8 cellular contexts compared by ENCODE assay signal in genomic region chr6:26420607-26421235, GRCh38. TPM values are rescaled to one million over a fixed set of nuclear protein-coding genes. Genes with fewer than 3 reads are reported as not detected.
DNase-seq lines count a peak whose midpoint lies in the region; ATAC-seq and TF ChIP-seq lines count a peak whose summit lies in the region.

No MANE protein-coding gene starts in this region.

- ATAC-seq in HG03064 (IDR thresholded peaks at IDR 0.05; ENCODE audit: low read depth, unreplicated experiment): peak; percentile 18
- peak; percentile 46 for ATAC-seq in SK-N-SH treated with all-trans-retinoic acid at 6 μM for 48 hours
- ATAC-seq in GM18519 (IDR thresholded peaks at IDR 0.05; ENCODE audit: low FRiP score, unreplicated experiment): no peak
- ATAC-seq in HG03095 (IDR thresholded peaks at IDR 0.05; ENCODE audit: unreplicated experiment): no peak

- peak; percentile 36 for DNase-seq in SKM-1 treated with dmso at 0.1 percent for 144 hours (lab: John Stamatoyannopoulos, UW; ENCODE audit: unreplicated experiment)
- no peak for DNase-seq in SKM-1 (lab: John Stamatoyannopoulos, UW; ENCODE audit: unreplicated experiment)
- DNase-seq in epithelial cell of proximal tubule (ENCODE audit: low read depth): no peak
- DNase-seq in myocyte (ENCODE audit: low read depth): peak; percentile 59

- H3K4me3 ChIP-seq in epithelial cell of proximal tubule (ENCODE audit: low read depth, low read length): peak overlapping the region; percentile 79

- TF ChIP-seq CTCF in epithelial cell of proximal tubule (conservative IDR thresholded peaks at IDR 0.05; ENCODE audit: low read depth, low read length): peak; percentile 71

TF ChIP-seq in SK-N-SH treated with all-trans-retinoic acid at 6 μM for 48 hours, 23 proteins besides CTCF, POLR2A, EP300 and RAD21:
- TF ChIP-seq ARNTL (CRISPR knock-in tag; IDR thresholded peaks at IDR 0.05; ENCODE audit: borderline replicate concordance, low read depth): no peak
- TF ChIP-seq CSDC2 (CRISPR knock-in tag; IDR thresholded peaks at IDR 0.05): no peak
- TF ChIP-seq RARB (CRISPR knock-in tag; IDR thresholded peaks at IDR 0.05): no peak
- TF ChIP-seq ZNF8 (CRISPR knock-in tag; IDR thresholded peaks at IDR 0.05): no peak
- TF ChIP-seq ZNF70 (CRISPR knock-in tag; IDR thresholded peaks at IDR 0.05): no peak
- TF ChIP-seq ESRRG (CRISPR knock-in tag; IDR thresholded peaks at IDR 0.05): no peak
- no peak for TF ChIP-seq ZC3H10 (CRISPR knock-in tag; IDR thresholded peaks at IDR 0.05)
- TF ChIP-seq ZFP3 (CRISPR knock-in tag; IDR thresholded peaks at IDR 0.05): no peak
- TF ChIP-seq ISL1 (CRISPR knock-in tag; IDR thresholded peaks at IDR 0.05): no peak
- no peak for TF ChIP-seq CSRNP3 (CRISPR knock-in tag; IDR thresholded peaks at IDR 0.05)
- TF ChIP-seq TOX (CRISPR knock-in tag; IDR thresholded peaks at IDR 0.05; ENCODE audit: borderline replicate concordance): no peak
- TF ChIP-seq TSHZ2 (CRISPR knock-in tag; IDR thresholded peaks at IDR 0.05): no peak
- no peak for TF ChIP-seq BACH2 (CRISPR knock-in tag; IDR thresholded peaks at IDR 0.05; ENCODE audit: borderline replicate concordance)

RNA-seq across cellular contexts. Expression of gene BTN3A1, which starts 18.6 kb away (rescaled TPM):
- 5.4 and 7.2 TPM in 2 replicates for total RNA-seq in epithelial cell of proximal tubule
- total RNA-seq in myocyte: 9.6 and 13.8 TPM in 2 replicates
- polyA plus RNA-seq in myocyte (2012): 13.9 TPM

RNA-seq across cellular contexts. Expression of gene BTN3A3, which starts 19.6 kb away (rescaled TPM):
- 0.86 and 1.1 TPM in 2 replicates for total RNA-seq in epithelial cell of proximal tubule
- total RNA-seq in myocyte: 11.2 and 12.9 TPM in 2 replicates
- 17.4 TPM for polyA plus RNA-seq in myocyte (2012)

RNA-seq across cellular contexts. Expression of gene BTN2A1, which starts 37.0 kb away (rescaled TPM):
- total RNA-seq in epithelial cell of proximal tubule: 6.0 and 6.1 TPM in 2 replicates
- total RNA-seq in myocyte: 19.4 and 21.5 TPM in 2 replicates
- 36.3 TPM for polyA plus RNA-seq in myocyte (2012)

RNA-seq across cellular contexts. Expression of gene BTN2A2, which starts 37.8 kb away (rescaled TPM):
- total RNA-seq in epithelial cell of proximal tubule: 7.1 and 12.1 TPM in 2 replicates
- total RNA-seq in myocyte: 6.2 and 10.4 TPM in 2 replicates
- 17.8 TPM for polyA plus RNA-seq in myocyte (2012)

RNA-seq across cellular contexts. Expression of gene BTN3A2, which starts 55.7 kb away (rescaled TPM):
- total RNA-seq in epithelial cell of proximal tubule: 14.3 and 15.0 TPM in 2 replicates
- 17.4 and 21.8 TPM in 2 replicates for total RNA-seq in myocyte
- polyA plus RNA-seq in myocyte (2012): 26.4 TPM

Comparison
In these comparisons a context has a peak if more than half of its experiments do, and no peak if none do; other contexts are left out.
1. DNase-seq: peak in SKM-1 treated with dmso at 0.1 percent for 144 hours (single experiment) and myocyte (single experiment); none in SKM-1 (single experiment) and epithelial cell of proximal tubule (single experiment).
2. ATAC-seq: peak in HG03064 (single experiment) and SK-N-SH treated with all-trans-retinoic acid at 6 μM for 48 hours (single experiment); none in GM18519 (single experiment) and HG03095 (single experiment).